ENCODE assay signal across 15 cellular contexts in the genomic region with DNA sequence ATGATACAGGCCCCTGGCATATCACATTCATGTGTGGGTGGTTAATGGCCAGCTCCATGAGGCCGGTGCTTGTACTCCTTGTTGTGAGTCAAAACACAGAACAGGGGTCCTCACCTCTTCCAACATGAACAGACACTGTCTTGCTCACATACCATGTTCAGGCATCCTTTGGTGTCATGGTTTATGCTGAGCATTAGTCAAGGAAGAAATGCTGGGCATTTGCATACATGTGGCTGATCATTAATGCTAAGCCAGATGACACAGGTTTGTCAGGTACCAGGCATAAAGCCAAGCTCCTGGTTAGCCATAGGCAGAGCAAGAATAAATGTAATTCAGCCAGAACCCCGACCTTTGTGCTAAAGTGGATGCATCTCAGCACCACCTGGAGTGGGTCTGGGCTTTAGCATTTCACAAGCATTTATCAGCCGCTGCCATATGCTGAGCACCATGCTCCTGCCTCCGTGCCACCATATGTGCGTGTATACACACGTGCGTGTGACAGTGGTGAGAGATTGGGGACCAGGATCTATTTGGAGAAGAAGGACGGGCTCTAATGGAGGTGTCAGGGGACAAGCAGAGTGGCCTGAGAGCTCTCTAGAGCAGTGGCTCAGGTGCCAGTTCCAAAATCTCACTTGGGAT. TPM values are rescaled to one million over a fixed set of nuclear protein-coding genes. Genes with fewer than 3 reads are reported as not detected.
A peak's percentile ranks its signal among the peaks of the same experiment; 100 is the strongest.
DNase-seq lines count a peak whose midpoint lies in the region; ATAC-seq lines count a peak whose summit lies in the region.
"Had no signal": no experiment of that assay in that cellular context is flagged by ENCODE, and none has a peak within 500 bp of the region (broad histone marks: within the 10 kb centered on the region; RNA-seq: fewer than 3 reads in every experiment).

No MANE protein-coding gene starts in this region.

- H3K4me3 Mint-ChIP-seq in activated CD4-positive, alpha-beta memory T cell treated with anti-CD3 and anti-CD28 coated beads, Interleukin-2, amount 10 ng/mL, durations not matched to agents 7 days and 5 days: no peak overlapping the region
- H3K4me3 Mint-ChIP-seq in activated CD4-positive, alpha-beta memory T cell treated with anti-CD3 and anti-CD28 coated beads for 36 hours: no peak overlapping the region

- CTCF ChIA-PET in activated CD4-positive, alpha-beta memory T cell treated with anti-CD3 and anti-CD28 coated beads, Interleukin-2, amount 10 ng/mL, durations not matched to agents 7 days and 5 days (lab: Charles Lee): interaction anchor here (0.7 to 3.8 kb wide), 3 partner anchors 8 to 71 kb away, joined by 3 to 19 read pairs (median 5); no protein-coding TSS in a partner anchor
- CTCF ChIA-PET in activated CD4-positive, alpha-beta memory T cell treated with anti-CD3 and anti-CD28 coated beads for 36 hours (lab: Charles Lee): interaction anchor here (0.7 to 3.0 kb wide), 4 partner anchors 59 to 118 kb away, joined by 3 to 8 read pairs (median 4); no protein-coding TSS in a partner anchor

- POLR2A ChIA-PET in activated CD4-positive, alpha-beta memory T cell treated with anti-CD3 and anti-CD28 coated beads, Interleukin-2, amount 10 ng/mL, durations not matched to agents 7 days and 5 days (lab: Charles Lee): interaction anchor here (1.2 to 3.4 kb wide), 4 partner anchors 8 to 78 kb away, joined by 3 to 16 read pairs (median 6); no protein-coding TSS in a partner anchor
- POLR2A ChIA-PET in activated CD4-positive, alpha-beta memory T cell treated with anti-CD3 and anti-CD28 coated beads for 36 hours (lab: Charles Lee): no interaction called here

- H3K27me3 ChIP-seq in stomach smooth muscle (ENCODE audit: control insufficient read depth in 1 of 2, insufficient read depth in 2 of 2, low read length in 2 of 2): no peaks in the 10 kb centered on the region
- H3K27me3 ChIP-seq: esophagus squamous epithelium, MG63 had no signal

- peak overlapping the region; percentile 100 for H3K27ac ChIP-seq in epithelial cell of prostate
- H3K27ac ChIP-seq in stomach smooth muscle (ENCODE audit: low read length): peak overlapping the region; percentile 79
- H3K27ac ChIP-seq: HL-60 had no signal

- H3K4me3 ChIP-seq in stomach smooth muscle (ENCODE audit: low read length in 2 of 2): no peak overlapping the region
- H3K4me3 ChIP-seq: esophagus squamous epithelium, MG63 had no signal

- no peaks in the 10 kb centered on the region for H3K27me3 Mint-ChIP-seq in activated CD4-positive, alpha-beta memory T cell treated with anti-CD3 and anti-CD28 coated beads, Interleukin-2, amount 10 ng/mL, durations not matched to agents 7 days and 5 days
- H3K27me3 Mint-ChIP-seq in activated CD4-positive, alpha-beta memory T cell treated with anti-CD3 and anti-CD28 coated beads for 36 hours: no peaks in the 10 kb centered on the region

- H3K27ac Mint-ChIP-seq in activated CD4-positive, alpha-beta memory T cell treated with anti-CD3 and anti-CD28 coated beads, Interleukin-2, amount 10 ng/mL, durations not matched to agents 7 days and 5 days: no peak overlapping the region
- no peak overlapping the region for H3K27ac Mint-ChIP-seq in activated CD4-positive, alpha-beta memory T cell treated with anti-CD3 and anti-CD28 coated beads for 36 hours

- H3K9me3 ChIP-seq in stomach smooth muscle (ENCODE audit: control insufficient read depth in 2 of 2, low read length in 2 of 2): no peaks in the 10 kb centered on the region
- H3K9me3 ChIP-seq: esophagus squamous epithelium, MG63 had no signal

- peaks cover 52% of the 10 kb centered on the region for H3K4me1 Mint-ChIP-seq in activated CD4-positive, alpha-beta memory T cell treated with anti-CD3 and anti-CD28 coated beads, Interleukin-2, amount 10 ng/mL, durations not matched to agents 7 days and 5 days
- H3K4me1 Mint-ChIP-seq in activated CD4-positive, alpha-beta memory T cell treated with anti-CD3 and anti-CD28 coated beads for 36 hours (ENCODE audit: low read depth): peaks cover 35% of the 10 kb centered on the region

- DNase-seq in activated CD4-positive, alpha-beta memory T cell treated with anti-CD3 and anti-CD28 coated beads, Interleukin-2, amount 10 ng/mL, durations not matched to agents 7 days and 5 days: peak; percentile 14
- DNase-seq in activated CD4-positive, alpha-beta memory T cell treated with anti-CD3 and anti-CD28 coated beads for 36 hours: no peak
- DNase-seq in NCI-H524 (lab: John Stamatoyannopoulos, UW) (peak; percentile 35 to 59), epithelial cell of prostate (ENCODE audit: low read depth, low spot score) (no peak), amygdala (lab: John Stamatoyannopoulos, UW) (no peak), cerebellar nuclear complex (lab: John Stamatoyannopoulos, UW) (no peak)
- DNase-seq: AML-193, esophagus squamous epithelium, MG63, NCI-H510A, SHP77 treated with DMSO at 0.1 percent for 48 hours had no signal

- intact Hi-C loops in activated CD4-positive, alpha-beta memory T cell treated with anti-CD3 and anti-CD28 coated beads for 36 hours (cut with micrococcal nuclease): no loop called here

- H3K9ac ChIP-seq in stomach smooth muscle (ENCODE audit: low read length in 2 of 2): no peak overlapping the region

- H3K4me1 ChIP-seq in stomach smooth muscle (ENCODE audit: control insufficient read depth, insufficient read depth, low read length): peaks cover 82% of the 10 kb centered on the region

- peaks cover 11 to 15% of the 10 kb centered on the region in 2 donors for H3K36me3 ChIP-seq in stomach smooth muscle (ENCODE audit: control insufficient read depth in 2 of 2, insufficient read depth in 2 of 2, low read length in 2 of 2)

- peaks cover 47% of the 10 kb centered on the region for H3K36me3 Mint-ChIP-seq in activated CD4-positive, alpha-beta memory T cell treated with anti-CD3 and anti-CD28 coated beads, Interleukin-2, amount 10 ng/mL, durations not matched to agents 7 days and 5 days (ENCODE audit: low read depth)
- H3K36me3 Mint-ChIP-seq in activated CD4-positive, alpha-beta memory T cell treated with anti-CD3 and anti-CD28 coated beads for 36 hours: peaks cover 27% of the 10 kb centered on the region

- H3K9me3 Mint-ChIP-seq in activated CD4-positive, alpha-beta memory T cell treated with anti-CD3 and anti-CD28 coated beads, Interleukin-2, amount 10 ng/mL, durations not matched to agents 7 days and 5 days: no peaks in the 10 kb centered on the region
- H3K9me3 Mint-ChIP-seq in activated CD4-positive, alpha-beta memory T cell treated with anti-CD3 and anti-CD28 coated beads for 36 hours: no peaks in the 10 kb centered on the region

- no peak for ATAC-seq in HG03045 (IDR thresholded peaks at IDR 0.05; ENCODE audit: unreplicated experiment)
- ATAC-seq: sciatic nerve had no signal

RNA-seq across cellular contexts. Expression of a gene that starts 55.0 kb away (rescaled TPM):
- total RNA-seq in activated CD4-positive, alpha-beta memory T cell treated with anti-CD3 and anti-CD28 coated beads, Interleukin-2, amount 10 ng/mL, durations not matched to agents 7 days and 5 days: 100 to 1,000 TPM; 135 to 143 TPM
- 100 to 1,000 TPM; 213 to 220 TPM for total RNA-seq in activated CD4-positive, alpha-beta memory T cell treated with anti-CD3 and anti-CD28 coated beads for 36 hours

Comparison
In these comparisons a context has a peak if more than half of its experiments do, and no peak if none do; other contexts are left out.
1. DNase-seq: peak in activated CD4-positive, alpha-beta memory T cell treated with anti-CD3 and anti-CD28 coated beads, Interleukin-2, amount 10 ng/mL, durations not matched to agents 7 days and 5 days (single experiment) and NCI-H524 (2 of 2); none in activated CD4-positive, alpha-beta memory T cell treated with anti-CD3 and anti-CD28 coated beads for 36 hours (single experiment), epithelial cell of prostate (single experiment), amygdala (0 of 56) and cerebellar nuclear complex (0 of 2).